In genomic region chr11:115504279-115505158, GRCh38 we compare ENCODE assay signal across 9 cellular contexts. TPM values are rescaled to one million over a fixed set of nuclear protein-coding genes. Genes with fewer than 3 reads are reported as not detected.
DNase-seq lines count a peak whose midpoint lies in the region; ATAC-seq, FAIRE-seq and TF ChIP-seq lines count a peak whose summit lies in the region.
"Had no signal": no experiment of that assay in that cellular context is flagged by ENCODE, and none has a peak within 500 bp of the region (broad histone marks: within the 10 kb centered on the region; RNA-seq: fewer than 3 reads in every experiment).

Gene CADM1 (minus strand): TSS chr11:115504415.

- peaks cover 24% of the 10 kb centered on the region for H3K4me1 ChIP-seq in neural progenitor cell

- TF ChIP-seq CTCF in RWPE1 (conservative IDR thresholded peaks at IDR 0.05; ENCODE audit: low read depth) (peak; percentile 41; the same call in 1 of the 2 replicates), neural progenitor cell (IDR thresholded peaks at IDR 0.05) (peak; percentile 56)

- ATAC-seq in stimulated activated naive CD8-positive, alpha-beta T cell treated with anti-CD3 and anti-CD28 coated beads, Interleukin-15, amount 100 ng/mL, for 72 hours, result peak; percentile 76

- H3K9me3 ChIP-seq in neural progenitor cell (ENCODE audit: low read depth), result no peaks in the 10 kb centered on the region

- no peak for TF ChIP-seq RAD21 in Ishikawa (IDR thresholded peaks at IDR 0.05; ENCODE audit: low read depth)

- peaks cover 40% of the 10 kb centered on the region for H3K27me3 ChIP-seq in neural progenitor cell

- in situ Hi-C loops in ACHN (cut with HindIII; ENCODE audit: low pct_ligation_motif_present, low pct_unique_long_range_greater_than_20kb, low sequenced_read_pairs), result no loop called here

- DNase-seq in ACHN (peak; percentile 95), GM19239 (ENCODE audit: insufficient read length, low spot score) (peak; percentile 48), RWPE1 (ENCODE audit: low spot score) (peak; percentile 91), germinal center (ENCODE audit: low spot score) (peak; percentile 87), neural progenitor cell (ENCODE audit: low spot score) (peak; percentile 99)
- DNase-seq in activated naive CD4-positive, alpha-beta T cell treated with anti-CD3 and anti-CD28 coated beads, Interleukin-2, amount 10 ng/mL, durations not matched to agents 7 days and 5 days, result peak; percentile 73
- DNase-seq in stimulated activated naive CD8-positive, alpha-beta T cell treated with anti-CD3 and anti-CD28 coated beads, Interleukin-15, amount 100 ng/mL, for 72 hours, result peak; percentile 51 to 53
- DNase-seq: DND-41 had no signal

- H3K4me3 ChIP-seq in neural progenitor cell, result peak within 1 kb of the TSS; percentile 77

- peaks cover 43% of the 10 kb centered on the region for H3K79me2 ChIP-seq in neural progenitor cell (ENCODE audit: low read depth)

- POLR2A ChIA-PET in RWPE1 (lab: Yijun Ruan, JAX; ENCODE audit: low non-redundant PET), result no interaction called here

- H3K36me3 Mint-ChIP-seq in activated naive CD4-positive, alpha-beta T cell treated with anti-CD3 and anti-CD28 coated beads, Interleukin-2, amount 10 ng/mL, durations not matched to agents 7 days and 5 days, result no peaks in the 10 kb centered on the region
- no peaks in the 10 kb centered on the region for H3K36me3 Mint-ChIP-seq in neural progenitor cell

- no peak for FAIRE-seq in GM19239 (lab: Jason Lieb, UNC)

- H3K4me2 ChIP-seq in neural progenitor cell, result peak within 1 kb of the TSS; percentile 99

- H3K27ac ChIP-seq in RWPE1, result peak within 1 kb of the TSS; percentile 68
- H3K27ac ChIP-seq in neural progenitor cell, result peak within 1 kb of the TSS; percentile 52

- TF ChIP-seq EP300 in Ishikawa (IDR thresholded peaks at IDR 0.05; ENCODE audit: borderline replicate concordance), result no peak

- H3K9ac ChIP-seq in neural progenitor cell, result peak within 1 kb of the TSS; percentile 44

- peaks cover 15% of the 10 kb centered on the region for H3F3A ChIP-seq in neural progenitor cell (ENCODE audit: low read depth)

- peak within 1 kb of the TSS; percentile 38 for H3K4me3 Mint-ChIP-seq in activated naive CD4-positive, alpha-beta T cell treated with anti-CD3 and anti-CD28 coated beads, Interleukin-2, amount 10 ng/mL, durations not matched to agents 7 days and 5 days
- peak within 1 kb of the TSS; percentile 91 for H3K4me3 Mint-ChIP-seq in neural progenitor cell
- peak within 1 kb of the TSS; percentile 48 to 70 for H3K4me3 Mint-ChIP-seq in stimulated activated naive CD8-positive, alpha-beta T cell treated with anti-CD3 and anti-CD28 coated beads, Interleukin-15, amount 100 ng/mL, for 72 hours

- H3K36me3 ChIP-seq in neural progenitor cell, result no peaks in the 10 kb centered on the region

- H3K9me3 Mint-ChIP-seq in activated naive CD4-positive, alpha-beta T cell treated with anti-CD3 and anti-CD28 coated beads, Interleukin-2, amount 10 ng/mL, durations not matched to agents 7 days and 5 days, result no peaks in the 10 kb centered on the region
- H3K9me3 Mint-ChIP-seq in neural progenitor cell, result no peaks in the 10 kb centered on the region
- no peaks in the 10 kb centered on the region for H3K9me3 Mint-ChIP-seq in stimulated activated naive CD8-positive, alpha-beta T cell treated with anti-CD3 and anti-CD28 coated beads, Interleukin-15, amount 100 ng/mL, for 72 hours

- CTCF ChIA-PET in RWPE1 (lab: Yijun Ruan, JAX), result interaction anchor here (0.7 to 0.9 kb wide), 2 partner anchors 91 to 1820 kb away, joined by 3 read pairs; no protein-coding TSS in a partner anchor
- CTCF ChIA-PET in activated naive CD4-positive, alpha-beta T cell treated with anti-CD3 and anti-CD28 coated beads, Interleukin-2, amount 10 ng/mL, durations not matched to agents 7 days and 5 days (lab: Charles Lee), result no interaction called here

- H3K27me3 Mint-ChIP-seq in activated naive CD4-positive, alpha-beta T cell treated with anti-CD3 and anti-CD28 coated beads, Interleukin-2, amount 10 ng/mL, durations not matched to agents 7 days and 5 days, result peaks cover 16% of the 10 kb centered on the region
- peaks cover 6% of the 10 kb centered on the region for H3K27me3 Mint-ChIP-seq in neural progenitor cell (ENCODE audit: insufficient read depth, low read depth)
- peaks cover 50% of the 10 kb centered on the region for H3K27me3 Mint-ChIP-seq in stimulated activated naive CD8-positive, alpha-beta T cell treated with anti-CD3 and anti-CD28 coated beads, Interleukin-15, amount 100 ng/mL, for 72 hours

- peaks cover 11% of the 10 kb centered on the region for H3K4me1 Mint-ChIP-seq in activated naive CD4-positive, alpha-beta T cell treated with anti-CD3 and anti-CD28 coated beads, Interleukin-2, amount 10 ng/mL, durations not matched to agents 7 days and 5 days
- H3K4me1 Mint-ChIP-seq in neural progenitor cell, result peaks cover 11% of the 10 kb centered on the region
- peaks cover 20% of the 10 kb centered on the region for H3K4me1 Mint-ChIP-seq in stimulated activated naive CD8-positive, alpha-beta T cell treated with anti-CD3 and anti-CD28 coated beads, Interleukin-15, amount 100 ng/mL, for 72 hours

- peak within 1 kb of the TSS; percentile 5 for H3K27ac Mint-ChIP-seq in activated naive CD4-positive, alpha-beta T cell treated with anti-CD3 and anti-CD28 coated beads, Interleukin-2, amount 10 ng/mL, durations not matched to agents 7 days and 5 days
- peak within 1 kb of the TSS; percentile 94 for H3K27ac Mint-ChIP-seq in neural progenitor cell
- H3K27ac Mint-ChIP-seq in stimulated activated naive CD8-positive, alpha-beta T cell treated with anti-CD3 and anti-CD28 coated beads, Interleukin-15, amount 100 ng/mL, for 72 hours, result peak within 1 kb of the TSS in 1 of 2 donors; percentile 27

- peaks cover 40% of the 10 kb centered on the region for H4K20me1 ChIP-seq in neural progenitor cell (ENCODE audit: low read depth)

- peak within 1 kb of the TSS; percentile 87 for H2AFZ ChIP-seq in neural progenitor cell (replicated peaks)

TF ChIP-seq in Ishikawa, 13 proteins besides CTCF, POLR2A, EP300 and RAD21:
- TF ChIP-seq, protein P1, sequence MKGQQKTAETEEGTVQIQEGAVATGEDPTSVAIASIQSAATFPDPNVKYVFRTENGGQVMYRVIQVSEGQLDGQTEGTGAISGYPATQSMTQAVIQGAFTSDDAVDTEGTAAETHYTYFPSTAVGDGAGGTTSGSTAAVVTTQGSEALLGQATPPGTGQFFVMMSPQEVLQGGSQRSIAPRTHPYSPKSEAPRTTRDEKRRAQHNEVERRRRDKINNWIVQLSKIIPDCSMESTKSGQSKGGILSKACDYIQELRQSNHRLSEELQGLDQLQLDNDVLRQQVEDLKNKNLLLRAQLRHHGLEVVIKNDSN (IDR thresholded peaks at IDR 0.05), result no peak
- no peak for TF ChIP-seq FOXM1 (IDR thresholded peaks at IDR 0.05; ENCODE audit: borderline replicate concordance, low read depth)
- TF ChIP-seq ZBTB7A (IDR thresholded peaks at IDR 0.05; ENCODE audit: low read depth), result no peak
- no peak for TF ChIP-seq CEBPB (IDR thresholded peaks at IDR 0.05)
- TF ChIP-seq, protein P2, sequence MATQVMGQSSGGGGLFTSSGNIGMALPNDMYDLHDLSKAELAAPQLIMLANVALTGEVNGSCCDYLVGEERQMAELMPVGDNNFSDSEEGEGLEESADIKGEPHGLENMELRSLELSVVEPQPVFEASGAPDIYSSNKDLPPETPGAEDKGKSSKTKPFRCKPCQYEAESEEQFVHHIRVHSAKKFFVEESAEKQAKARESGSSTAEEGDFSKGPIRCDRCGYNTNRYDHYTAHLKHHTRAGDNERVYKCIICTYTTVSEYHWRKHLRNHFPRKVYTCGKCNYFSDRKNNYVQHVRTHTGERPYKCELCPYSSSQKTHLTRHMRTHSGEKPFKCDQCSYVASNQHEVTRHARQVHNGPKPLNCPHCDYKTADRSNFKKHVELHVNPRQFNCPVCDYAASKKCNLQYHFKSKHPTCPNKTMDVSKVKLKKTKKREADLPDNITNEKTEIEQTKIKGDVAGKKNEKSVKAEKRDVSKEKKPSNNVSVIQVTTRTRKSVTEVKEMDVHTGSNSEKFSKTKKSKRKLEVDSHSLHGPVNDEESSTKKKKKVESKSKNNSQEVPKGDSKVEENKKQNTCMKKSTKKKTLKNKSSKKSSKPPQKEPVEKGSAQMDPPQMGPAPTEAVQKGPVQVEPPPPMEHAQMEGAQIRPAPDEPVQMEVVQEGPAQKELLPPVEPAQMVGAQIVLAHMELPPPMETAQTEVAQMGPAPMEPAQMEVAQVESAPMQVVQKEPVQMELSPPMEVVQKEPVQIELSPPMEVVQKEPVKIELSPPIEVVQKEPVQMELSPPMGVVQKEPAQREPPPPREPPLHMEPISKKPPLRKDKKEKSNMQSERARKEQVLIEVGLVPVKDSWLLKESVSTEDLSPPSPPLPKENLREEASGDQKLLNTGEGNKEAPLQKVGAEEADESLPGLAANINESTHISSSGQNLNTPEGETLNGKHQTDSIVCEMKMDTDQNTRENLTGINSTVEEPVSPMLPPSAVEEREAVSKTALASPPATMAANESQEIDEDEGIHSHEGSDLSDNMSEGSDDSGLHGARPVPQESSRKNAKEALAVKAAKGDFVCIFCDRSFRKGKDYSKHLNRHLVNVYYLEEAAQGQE (IDR thresholded peaks at IDR 0.05; ENCODE audit: low read depth), result no peak
- TF ChIP-seq TEAD4 (IDR thresholded peaks at IDR 0.05), result no peak
- peak; percentile 55; the same call in 1 of the 2 replicates for TF ChIP-seq TAF1 (IDR thresholded peaks at IDR 0.05; ENCODE audit: low read depth)
- TF ChIP-seq, protein P3, sequence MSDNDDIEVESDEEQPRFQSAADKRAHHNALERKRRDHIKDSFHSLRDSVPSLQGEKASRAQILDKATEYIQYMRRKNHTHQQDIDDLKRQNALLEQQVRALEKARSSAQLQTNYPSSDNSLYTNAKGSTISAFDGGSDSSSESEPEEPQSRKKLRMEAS (IDR thresholded peaks at IDR 0.05), result 0 out of 2 replicates have a peak, but pooled peaks have one; percentile 12

RNA-seq across cellular contexts. Expression of gene CADM1, which starts in this region (rescaled TPM):
- 117 and 123 TPM in 2 replicates for total RNA-seq in neural progenitor cell (ENCODE audit: low replicate concordance)

Comparison
In these comparisons a context has a peak if more than half of its experiments do, and no peak if none do; other contexts are left out.
1. Peak in every context shown above with its lines: DNase-seq, ATAC-seq, H3K4me3 ChIP-seq and H3K27ac ChIP-seq.
2. DNase-seq: peak in every context shown above with its lines; median percentile 99 in neural progenitor cell; 95 in ACHN; 91 in RWPE1; 87 in germinal center; 73 in activated naive CD4-positive, alpha-beta T cell treated with anti-CD3 and anti-CD28 coated beads, Interleukin-2, amount 10 ng/mL, durations not matched to agents 7 days and 5 days; 52 in stimulated activated naive CD8-positive, alpha-beta T cell treated with anti-CD3 and anti-CD28 coated beads, Interleukin-15, amount 100 ng/mL, for 72 hours; 48 in GM19239.
3. H3K4me3 Mint-ChIP-seq: peak in every context shown above with its lines; median percentile 91 in neural progenitor cell; 59 in stimulated activated naive CD8-positive, alpha-beta T cell treated with anti-CD3 and anti-CD28 coated beads, Interleukin-15, amount 100 ng/mL, for 72 hours; 38 in activated naive CD4-positive, alpha-beta T cell treated with anti-CD3 and anti-CD28 coated beads, Interleukin-2, amount 10 ng/mL, durations not matched to agents 7 days and 5 days.